2 cellular contexts compared by ENCODE assay signal in the genomic region with DNA sequence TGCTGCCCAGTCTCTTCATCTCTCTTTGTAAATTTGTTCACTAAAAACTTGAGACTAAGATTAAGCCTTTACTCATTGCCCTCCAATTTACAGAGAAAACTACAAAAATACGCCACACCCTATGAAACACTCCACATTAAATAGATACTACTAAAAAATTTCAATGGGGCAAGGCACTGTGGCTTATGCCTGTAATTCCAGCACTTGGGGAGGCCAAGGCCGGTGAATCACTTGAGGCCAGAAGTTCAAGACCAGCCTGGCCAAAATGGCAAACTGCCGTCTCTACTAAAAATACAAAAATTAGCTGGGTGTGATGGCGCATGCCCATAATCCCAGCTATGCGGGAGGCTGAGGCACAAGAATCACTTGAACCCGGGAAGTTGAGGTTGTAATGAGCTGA.
TF ChIP-seq lines count a peak whose summit lies in the region.

No MANE protein-coding gene starts in this region.

TF ChIP-seq in HCT116, 20 proteins besides CTCF, POLR2A, EP300 and RAD21:
- TF ChIP-seq FOSL1 (IDR thresholded peaks at IDR 0.05; ENCODE audit: low read depth) (no peak), POLR2AphosphoS5 (IDR thresholded peaks at IDR 0.05; ENCODE audit: low read depth, low read length) (no peak), ZFX (IDR thresholded peaks at IDR 0.05) (no peak), CEBPB (IDR thresholded peaks at IDR 0.05; ENCODE audit: low read depth) (no peak), SP1 (IDR thresholded peaks at IDR 0.05; ENCODE audit: low read depth) (no peak)

TF ChIP-seq in neural cell, 6 proteins besides CTCF, POLR2A, EP300 and RAD21:
- no peak for TF ChIP-seq EZH2 (IDR thresholded peaks at IDR 0.05; ENCODE audit: borderline replicate concordance, insufficient read depth, low read length, poor library complexity, severe bottlenecking)
- TF ChIP-seq, protein P1, sequence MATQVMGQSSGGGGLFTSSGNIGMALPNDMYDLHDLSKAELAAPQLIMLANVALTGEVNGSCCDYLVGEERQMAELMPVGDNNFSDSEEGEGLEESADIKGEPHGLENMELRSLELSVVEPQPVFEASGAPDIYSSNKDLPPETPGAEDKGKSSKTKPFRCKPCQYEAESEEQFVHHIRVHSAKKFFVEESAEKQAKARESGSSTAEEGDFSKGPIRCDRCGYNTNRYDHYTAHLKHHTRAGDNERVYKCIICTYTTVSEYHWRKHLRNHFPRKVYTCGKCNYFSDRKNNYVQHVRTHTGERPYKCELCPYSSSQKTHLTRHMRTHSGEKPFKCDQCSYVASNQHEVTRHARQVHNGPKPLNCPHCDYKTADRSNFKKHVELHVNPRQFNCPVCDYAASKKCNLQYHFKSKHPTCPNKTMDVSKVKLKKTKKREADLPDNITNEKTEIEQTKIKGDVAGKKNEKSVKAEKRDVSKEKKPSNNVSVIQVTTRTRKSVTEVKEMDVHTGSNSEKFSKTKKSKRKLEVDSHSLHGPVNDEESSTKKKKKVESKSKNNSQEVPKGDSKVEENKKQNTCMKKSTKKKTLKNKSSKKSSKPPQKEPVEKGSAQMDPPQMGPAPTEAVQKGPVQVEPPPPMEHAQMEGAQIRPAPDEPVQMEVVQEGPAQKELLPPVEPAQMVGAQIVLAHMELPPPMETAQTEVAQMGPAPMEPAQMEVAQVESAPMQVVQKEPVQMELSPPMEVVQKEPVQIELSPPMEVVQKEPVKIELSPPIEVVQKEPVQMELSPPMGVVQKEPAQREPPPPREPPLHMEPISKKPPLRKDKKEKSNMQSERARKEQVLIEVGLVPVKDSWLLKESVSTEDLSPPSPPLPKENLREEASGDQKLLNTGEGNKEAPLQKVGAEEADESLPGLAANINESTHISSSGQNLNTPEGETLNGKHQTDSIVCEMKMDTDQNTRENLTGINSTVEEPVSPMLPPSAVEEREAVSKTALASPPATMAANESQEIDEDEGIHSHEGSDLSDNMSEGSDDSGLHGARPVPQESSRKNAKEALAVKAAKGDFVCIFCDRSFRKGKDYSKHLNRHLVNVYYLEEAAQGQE (IDR thresholded peaks at IDR 0.05; ENCODE audit: borderline replicate concordance) = no peak
- no peak for TF ChIP-seq POLR2AphosphoS5 (IDR thresholded peaks at IDR 0.05)
- TF ChIP-seq MXI1 (conservative IDR thresholded peaks at IDR 0.05; ENCODE audit: poor library complexity, severe bottlenecking) = no peak
- no peak for TF ChIP-seq SMC3 (conservative IDR thresholded peaks at IDR 0.05; ENCODE audit: poor library complexity)
- no peak for TF ChIP-seq TAF1 (IDR thresholded peaks at IDR 0.05; ENCODE audit: low read depth)
TF ChIP-seq in neural cell: peak in this region for 0.
